ENCODE assay signal across 12 cellular contexts in genomic region chr22:23764931-23765881, GRCh38. TPM values are rescaled to one million over a fixed set of nuclear protein-coding genes. Genes with fewer than 3 reads are reported as not detected.
DNase-seq lines count a peak whose midpoint lies in the region; ATAC-seq, FAIRE-seq and TF ChIP-seq lines count a peak whose summit lies in the region.
"Had no signal": no experiment of that assay in that cellular context is flagged by ENCODE, and none has a peak within 500 bp of the region (broad histone marks: within the 10 kb centered on the region; RNA-seq: fewer than 3 reads in every experiment).

No MANE protein-coding gene starts in this region.

- 0 out of 2 replicates have a peak, but pooled peaks cover 7% of the 10 kb centered on the region for H3K4me1 ChIP-seq in Panc1 (ENCODE audit: control insufficient read depth, insufficient read depth, low read length)
- peaks cover 0 to 29% (median 19%) of the 10 kb centered on the region in 4 experiments; a peak in 6 of 7 replicates for H3K4me1 ChIP-seq in H1 (replicated peaks in 1 of 4; ENCODE audit: control insufficient read depth in 3 of 4, insufficient read depth in 4 of 4, low read length in 3 of 4)
- peaks cover 26 to 34% of the 10 kb centered on the region in 2 donors for H3K4me1 ChIP-seq in gastrocnemius medialis

- peaks cover 13% of the 10 kb centered on the region for H3K27me3 Mint-ChIP-seq in activated naive CD4-positive, alpha-beta T cell treated with anti-CD3 and anti-CD28 coated beads, Interleukin-2, amount 10 ng/mL, durations not matched to agents 7 days and 5 days

- H3K9me3 ChIP-seq in Panc1 (ENCODE audit: control insufficient read depth, insufficient read depth, low read depth, low read length) (no peaks in the 10 kb centered on the region), H1 (ENCODE audit: insufficient read depth in 2 of 2, low read depth in 1 of 2, low read length in 1 of 2) (no peaks in the 10 kb centered on the region), gastrocnemius medialis (no peaks in the 10 kb centered on the region)
- H3K9me3 ChIP-seq: neutrophil had no signal

- H2AK5ac ChIP-seq in H1 (ENCODE audit: low read depth, low read length), result no peak overlapping the region

- peak overlapping the region; percentile 60 for H3K27ac Mint-ChIP-seq in activated naive CD4-positive, alpha-beta T cell treated with anti-CD3 and anti-CD28 coated beads, Interleukin-2, amount 10 ng/mL, durations not matched to agents 7 days and 5 days

- intact Hi-C loops in Panc1 (cut with micrococcal nuclease; ENCODE audit: unreplicated experiment) (no loop called here), gastrocnemius medialis (cut with DNase I; ENCODE audit: low total_unique reads) (loop anchor here (5.0 kb wide), 5 partner anchors 83 to 243 kb away; partner anchors contain the start of gene MIF)

- no peak overlapping the region for H2BK5ac ChIP-seq in H1 (ENCODE audit: low read depth, low read length)

- H2BK20ac ChIP-seq in H1 (ENCODE audit: low read length), result no peak overlapping the region

- H3K4me3 ChIP-seq in Panc1 (ENCODE audit: low read depth in 2 of 2, low read length in 2 of 2) (no peak overlapping the region; a peak in 1 of 4 replicates), H1 (ENCODE audit: extremely low read depth in 1 of 4, insufficient read depth in 2 of 4, low read depth in 3 of 4, low read length in 4 of 4) (no peak overlapping the region), gastrocnemius medialis (peak overlapping the region in 3 of 4 donors; percentile 78 to 94 (median 90))
- H3K4me3 ChIP-seq: coronary artery had no signal

- 93% methylated on average over 9 of the region's 9 CpGs; no CpG with 5 or more reads in 1 of the 2 experiments for WGBS in H1 (ENCODE audit: extremely low coverage in 1 of 2, insufficient coverage in 1 of 2, insufficient read length in 1 of 2, insufficient replicate concordance in 2 of 2, low coverage in 1 of 2, low lambda C conversion rate in 2 of 2, missing lambda C conversion rate in 1 of 2), 2 experiments

- no peak overlapping the region for H3K14ac ChIP-seq in H1 (ENCODE audit: insufficient read length)

- no peaks in the 10 kb centered on the region for H3K79me2 ChIP-seq in H1 (ENCODE audit: control insufficient read depth in 1 of 2, insufficient read depth in 2 of 2, low read length in 2 of 2)

- H4K5ac ChIP-seq in H1 (ENCODE audit: insufficient read length, low read depth, low read length), result no peak overlapping the region

- H2BK15ac ChIP-seq in H1 (ENCODE audit: low read length), result no peak overlapping the region

- no peak overlapping the region for H3K27ac ChIP-seq in Panc1 (ENCODE audit: low read length)
- no peak overlapping the region for H3K27ac ChIP-seq in H1 (ENCODE audit: low read depth, low read length)
- peak overlapping the region; percentile 96 to 100 (median 100) for H3K27ac ChIP-seq in gastrocnemius medialis
- H3K27ac ChIP-seq: coronary artery, neutrophil had no signal

- TF ChIP-seq EP300 in H1 (IDR thresholded peaks at IDR 0.05; ENCODE audit: borderline replicate concordance in 1 of 2, low read depth in 2 of 2, low read length in 2 of 2), result no peak

- no peak for FAIRE-seq in H1 (lab: Jason Lieb, UNC)

- no peaks in the 10 kb centered on the region for H3K27me3 ChIP-seq in Panc1 (ENCODE audit: control insufficient read depth, insufficient read depth, low read length)
- H3K27me3 ChIP-seq in H1 (replicated peaks in 1 of 4; ENCODE audit: control insufficient read depth in 3 of 4, extremely low read depth in 1 of 4, insufficient read depth in 3 of 4, low read length in 3 of 4), result peaks cover 0 to 13% (median 7%) of the 10 kb centered on the region in 4 experiments; a peak in 5 of 7 replicates
- H3K27me3 ChIP-seq in gastrocnemius medialis, result no peaks in the 10 kb centered on the region

- H3K4me1 Mint-ChIP-seq in activated naive CD4-positive, alpha-beta T cell treated with anti-CD3 and anti-CD28 coated beads, Interleukin-2, amount 10 ng/mL, durations not matched to agents 7 days and 5 days, result peaks cover 55% of the 10 kb centered on the region

- no peaks in the 10 kb centered on the region for H3K79me1 ChIP-seq in H1 (ENCODE audit: low read depth, low read length)

- H3K9me3 Mint-ChIP-seq in activated naive CD4-positive, alpha-beta T cell treated with anti-CD3 and anti-CD28 coated beads, Interleukin-2, amount 10 ng/mL, durations not matched to agents 7 days and 5 days, result no peaks in the 10 kb centered on the region

- H3K4me3 Mint-ChIP-seq in activated naive CD4-positive, alpha-beta T cell treated with anti-CD3 and anti-CD28 coated beads, Interleukin-2, amount 10 ng/mL, durations not matched to agents 7 days and 5 days, result peak overlapping the region; percentile 3

- H3K4me2 ChIP-seq in H1 (ENCODE audit: insufficient read depth in 1 of 2, low read depth in 2 of 2, low read length in 2 of 2), result no peak overlapping the region

- peaks cover 0 to 16% of the 10 kb centered on the region in 2 experiments for H4K20me1 ChIP-seq in H1 (replicated peaks in 1 of 2; ENCODE audit: control insufficient read depth in 1 of 2, insufficient read depth in 2 of 2, low read length in 2 of 2)

- peaks cover 11% of the 10 kb centered on the region for H3K23me2 ChIP-seq in H1 (ENCODE audit: low read depth, low read length)

- TF ChIP-seq CTCF in Panc1 (IDR thresholded peaks at IDR 0.05) (no peak), H1 (IDR thresholded peaks at IDR 0.05; ENCODE audit: control extremely low read depth in 1 of 3, insufficient read depth in 1 of 3, low read depth in 1 of 3, low read length in 3 of 3) (no peak), gastrocnemius medialis (IDR thresholded peaks at IDR 0.05 in 4 of 5, conservative IDR thresholded peaks at IDR 0.05 in 1 of 5) (no peak)

- H4K8ac ChIP-seq in H1 (ENCODE audit: extremely low read depth, insufficient read depth, low read length), result peak overlapping the region; percentile 75; the same call in 1 of the 2 replicates

- no peak overlapping the region for H2BK120ac ChIP-seq in H1 (replicated peaks; ENCODE audit: low read depth, low read length)

- no peak overlapping the region for H3K23ac ChIP-seq in H1 (ENCODE audit: insufficient read length)

- H2AFZ ChIP-seq in H1 (ENCODE audit: low read length), result no peak overlapping the region

- DNase-seq in activated naive CD4-positive, alpha-beta T cell treated with anti-CD3 and anti-CD28 coated beads, Interleukin-2, amount 10 ng/mL, durations not matched to agents 7 days and 5 days, result no peak
- no peak for DNase-seq in activated naive CD4-positive, alpha-beta T cell treated with anti-CD3 and anti-CD28 coated beads, Interleukin-2, amount 50 U/mL, for 16 hours
- DNase-seq in Panc1 (ENCODE audit: low read depth, low spot score), result no peak
- DNase-seq in H1 (ENCODE audit: low read depth in 1 of 2, low spot score in 2 of 2), result peak in 1 of 2 experiments; percentile 42
- peak in 1 of 2 donors; percentile 66 for DNase-seq in gastrocnemius medialis
- DNase-seq in G401 (ENCODE audit: low spot score), result no peak
- DNase-seq in NCI-H748 (lab: John Stamatoyannopoulos, UW; ENCODE audit: unreplicated experiment), result no peak

- H3K4ac ChIP-seq in H1 (replicated peaks; ENCODE audit: insufficient read length, low read depth, low read length), result no peak overlapping the region

- ATAC-seq in Panc1 (no peak), gastrocnemius medialis (no peak), GM21529 (IDR thresholded peaks at IDR 0.05; ENCODE audit: unreplicated experiment) (no peak)

- CTCF ChIA-PET in activated naive CD4-positive, alpha-beta T cell treated with anti-CD3 and anti-CD28 coated beads, Interleukin-2, amount 10 ng/mL, durations not matched to agents 7 days and 5 days (lab: Charles Lee), result interaction anchor here (0.7 to 2.5 kb wide), 2 partner anchors 48 to 137 kb away, joined by 3 to 8 read pairs; no protein-coding TSS in a partner anchor
- CTCF ChIA-PET in Panc1 (lab: Charles Lee) (no interaction called here), H1 (lab: Charles Lee; ENCODE audit: partially characterized antibody) (interaction anchor here (0.9 to 9.6 kb wide), 5 partner anchors 10 to 85 kb away, joined by 3 to 73 read pairs (median 5); no protein-coding TSS in a partner anchor)

- no peak overlapping the region for H2BK12ac ChIP-seq in H1 (ENCODE audit: low read depth, low read length)

- no peak overlapping the region for H3K18ac ChIP-seq in H1 (ENCODE audit: extremely low read depth, low read length)

- TF ChIP-seq POLR2A in H1 (IDR thresholded peaks at IDR 0.05; ENCODE audit: control extremely low read depth in 1 of 2, low read depth in 2 of 2, low read length in 2 of 2) (no peak), gastrocnemius medialis (IDR thresholded peaks at IDR 0.05) (no peak)

- no peak overlapping the region for H3K9ac ChIP-seq in H1 (replicated peaks in 1 of 4; ENCODE audit: extremely low read depth in 1 of 4, low read depth in 3 of 4, low read length in 3 of 4)

- in situ Hi-C loops in Panc1 (cut with HindIII; ENCODE audit: low pct_unique_long_range_greater_than_20kb, low sequenced_read_pairs), result no loop called here
- in situ Hi-C loops in gastrocnemius medialis (cut with MboI; ENCODE audit: low sequenced_read_pairs in 4 of 4), result no loop called here
- in situ Hi-C loops in G401 (cut with HindIII; ENCODE audit: low sequenced_read_pairs), result no loop called here

- H4K91ac ChIP-seq in H1 (replicated peaks; ENCODE audit: insufficient read length, low read length), result no peak overlapping the region

- no peak overlapping the region for H3K56ac ChIP-seq in H1 (replicated peaks; ENCODE audit: insufficient read length, low read depth, low read length)

- H3K36me3 ChIP-seq in Panc1 (ENCODE audit: control insufficient read depth, insufficient read depth, low read length) (no peaks in the 10 kb centered on the region; the same call in 1 of the 2 replicates), H1 (ENCODE audit: control insufficient read depth in 2 of 4, insufficient read depth in 4 of 4, low read length in 3 of 4) (no peaks in the 10 kb centered on the region), gastrocnemius medialis (no peaks in the 10 kb centered on the region)
- H3K36me3 ChIP-seq: neutrophil had no signal

- POLR2A ChIA-PET in Panc1 (lab: Charles Lee) (no interaction called here), H1 (lab: Charles Lee; ENCODE audit: partially characterized antibody) (interaction anchor here (0.9 to 4.5 kb wide), 6 partner anchors 10 to 206 kb away, joined by 3 to 22 read pairs (median 7); partner anchors contain the start of genes SMARCB1, VPREB3 and ZNF70)

- TF ChIP-seq RAD21 in H1 (IDR thresholded peaks at IDR 0.05 in 1 of 2, conservative IDR thresholded peaks at IDR 0.05 in 1 of 2; ENCODE audit: low read depth in 2 of 2, low read length in 2 of 2), result no peak

- peaks cover 12% of the 10 kb centered on the region for H3K36me3 Mint-ChIP-seq in activated naive CD4-positive, alpha-beta T cell treated with anti-CD3 and anti-CD28 coated beads, Interleukin-2, amount 10 ng/mL, durations not matched to agents 7 days and 5 days

- TSS peak; percentile 44 for BruUV-seq in Panc1 (replicated peaks; lab: Mats Ljungman, UMichigan)

RNA-seq across cellular contexts. Expression of gene C22orf15, which starts 2.4 kb away (rescaled TPM):
- total RNA-seq in Panc1 (2021; ENCODE audit: unreplicated experiment) (not detected), gastrocnemius medialis (not detected)
- polyA plus RNA-seq in Panc1 (2012; ENCODE audit: insufficient read length), result not detected
- 2.3 and 4.9 TPM in 2 replicates for total RNA-seq in H1 (2021; fragmentation: NEBNext Ultra II Directional; extraction: Animal tissue kit (Norgen Biotek cat#: 25700))
- polyA plus RNA-seq in H1 (2011; rRNA removed), result 4.2 and 6.9 TPM in 2 replicates
- 7.1 TPM for polyA plus RNA-seq in H1 (2011; cell fraction: cytosol; rRNA removed)
- polyA plus RNA-seq in H1 (2011; cell fraction: nucleus; rRNA removed), result 19.9 TPM
- 3.1 to 5.6 TPM (median 4.3 TPM) in 4 replicates for polyA plus RNA-seq in H1 (2012, experiment 1 of 2)
- 4.1 TPM for polyA plus RNA-seq in H1 (2012, experiment 2 of 2)
- polyA plus RNA-seq in H1 (2013, experiment 1 of 2), result 2.6 TPM
- polyA plus RNA-seq in H1 (2013, experiment 2 of 2), result 3.1 TPM
- 1.3 and 2.0 TPM in 2 replicates for polyA minus RNA-seq in H1 (2011; rRNA and poly(A)+ RNA removed)
- polyA minus RNA-seq in H1 (2011; cell fraction: cytosol; rRNA and poly(A)+ RNA removed), result not detected
- polyA minus RNA-seq in H1 (2011; cell fraction: nucleus; rRNA and poly(A)+ RNA removed), result 2.2 TPM
- not detected in 2 replicates for total RNA-seq in G401 (2014; rRNA removed; shearing (Covaris generic))
- total RNA-seq: M059J, RPMI7951 had no signal

RNA-seq across cellular contexts. Expression of gene CHCHD10, which starts 2.6 kb away (rescaled TPM):
- 84.4 TPM for total RNA-seq in Panc1 (2021; ENCODE audit: unreplicated experiment)
- 144 TPM for polyA plus RNA-seq in Panc1 (2012; ENCODE audit: insufficient read length)
- total RNA-seq in H1 (2021; fragmentation: NEBNext Ultra II Directional; extraction: Animal tissue kit (Norgen Biotek cat#: 25700)), result 94.5 and 104 TPM in 2 replicates
- 58.3 and 109 TPM in 2 replicates for polyA plus RNA-seq in H1 (2011; rRNA removed)
- polyA plus RNA-seq in H1 (2011; cell fraction: cytosol; rRNA removed), result 40.4 TPM
- 99.4 TPM for polyA plus RNA-seq in H1 (2011; cell fraction: nucleus; rRNA removed)
- polyA plus RNA-seq in H1 (2012, experiment 1 of 2), result 92.7 to 174 TPM (median 154 TPM) in 4 replicates
- polyA plus RNA-seq in H1 (2012, experiment 2 of 2), result 107 TPM
- polyA plus RNA-seq in H1 (2013, experiment 1 of 2), result 237 TPM
- polyA plus RNA-seq in H1 (2013, experiment 2 of 2), result 229 TPM
- polyA minus RNA-seq in H1 (2011; rRNA and poly(A)+ RNA removed), result 30.5 and 40.0 TPM in 2 replicates
- polyA minus RNA-seq in H1 (2011; cell fraction: cytosol; rRNA and poly(A)+ RNA removed), result 61.1 TPM
- polyA minus RNA-seq in H1 (2011; cell fraction: nucleus; rRNA and poly(A)+ RNA removed), result 35.8 TPM
- 100 to 1,000 TPM; 157 to 290 (median 181) TPM for total RNA-seq in gastrocnemius medialis
- not detected in 2 replicates for total RNA-seq in G401 (2014; rRNA removed; shearing (Covaris generic))

RNA-seq across cellular contexts. Expression of gene MMP11, which starts 7.4 kb away (rescaled TPM):
- total RNA-seq in Panc1 (2021; ENCODE audit: unreplicated experiment) (3.0 TPM), gastrocnemius medialis (1 to 10 TPM in 2 of 4 donors, under 1 TPM in 1, not detected in 1; 0.91 to 3.6 (median 1.4) TPM)
- 6.2 TPM for polyA plus RNA-seq in Panc1 (2012; ENCODE audit: insufficient read length)
- 9.6 and 10.2 TPM in 2 replicates for total RNA-seq in H1 (2021; fragmentation: NEBNext Ultra II Directional; extraction: Animal tissue kit (Norgen Biotek cat#: 25700))
- 18.3 and 29.7 TPM in 2 replicates for polyA plus RNA-seq in H1 (2011; rRNA removed)
- polyA plus RNA-seq in H1 (2011; cell fraction: cytosol; rRNA removed), result 18.5 TPM
- polyA plus RNA-seq in H1 (2011; cell fraction: nucleus; rRNA removed), result 34.3 TPM
- polyA plus RNA-seq in H1 (2012, experiment 1 of 2), result 5.6 to 13.4 TPM (median 10.3 TPM) in 4 replicates
- polyA plus RNA-seq in H1 (2012, experiment 2 of 2), result 9.7 TPM
- 7.1 TPM for polyA plus RNA-seq in H1 (2013, experiment 1 of 2)
- polyA plus RNA-seq in H1 (2013, experiment 2 of 2), result 7.1 TPM
- 11.1 and 12.8 TPM in 2 replicates for polyA minus RNA-seq in H1 (2011; rRNA and poly(A)+ RNA removed)
- polyA minus RNA-seq in H1 (2011; cell fraction: cytosol; rRNA and poly(A)+ RNA removed), result 6.0 TPM
- polyA minus RNA-seq in H1 (2011; cell fraction: nucleus; rRNA and poly(A)+ RNA removed), result 9.4 TPM
- total RNA-seq in G401 (2014; rRNA removed; shearing (Covaris generic)), result not detected in 2 replicates

RNA-seq across cellular contexts. Expression of gene VPREB3, which starts 11.0 kb away (rescaled TPM):
- total RNA-seq in Panc1 (2021; ENCODE audit: unreplicated experiment) (not detected), gastrocnemius medialis (1 to 10 TPM in 1 of 4 donors, not detected in 3; 1.1 TPM)
- 0.50 TPM for polyA plus RNA-seq in Panc1 (2012; ENCODE audit: insufficient read length)
- total RNA-seq in H1 (2021; fragmentation: NEBNext Ultra II Directional; extraction: Animal tissue kit (Norgen Biotek cat#: 25700)), result 0.52 and 0.77 TPM in 2 replicates
- polyA plus RNA-seq in H1 (2011; rRNA removed), result 4.0 and 4.6 TPM in 2 replicates
- 1.8 TPM for polyA plus RNA-seq in H1 (2011; cell fraction: cytosol; rRNA removed)
- polyA plus RNA-seq in H1 (2011; cell fraction: nucleus; rRNA removed), result 1.6 TPM
- 0.51 to 1.8 TPM (median 0.82 TPM) in 3 of 4 replicates, not detected in the other for polyA plus RNA-seq in H1 (2012, experiment 1 of 2)
- polyA plus RNA-seq in H1 (2012, experiment 2 of 2), result 1.7 TPM
- 0.99 TPM for polyA plus RNA-seq in H1 (2013, experiment 1 of 2)
- polyA plus RNA-seq in H1 (2013, experiment 2 of 2), result 1.3 TPM
- 0.98 and 1.1 TPM in 2 replicates for polyA minus RNA-seq in H1 (2011; rRNA and poly(A)+ RNA removed)
- polyA minus RNA-seq in H1 (2011; cell fraction: cytosol; rRNA and poly(A)+ RNA removed), result 2.9 TPM
- polyA minus RNA-seq in H1 (2011; cell fraction: nucleus; rRNA and poly(A)+ RNA removed), result 2.1 TPM
- total RNA-seq in G401 (2014; rRNA removed; shearing (Covaris generic)), result not detected in 2 replicates
- total RNA-seq: M059J, RPMI7951 had no signal

RNA-seq across cellular contexts. Expression of gene ZNF70, which starts 14.3 kb away (rescaled TPM):
- 3.2 TPM for total RNA-seq in Panc1 (2021; ENCODE audit: unreplicated experiment)
- 0.59 TPM for polyA plus RNA-seq in Panc1 (2012; ENCODE audit: insufficient read length)
- total RNA-seq in H1 (2021; fragmentation: NEBNext Ultra II Directional; extraction: Animal tissue kit (Norgen Biotek cat#: 25700)), result 2.6 and 3.2 TPM in 2 replicates
- 1.1 and 1.2 TPM in 2 replicates for polyA plus RNA-seq in H1 (2011; rRNA removed)
- polyA plus RNA-seq in H1 (2011; cell fraction: cytosol; rRNA removed), result 0.89 TPM
- 2.0 TPM for polyA plus RNA-seq in H1 (2011; cell fraction: nucleus; rRNA removed)
- 1.2 to 1.7 TPM (median 1.3 TPM) in 4 replicates for polyA plus RNA-seq in H1 (2012, experiment 1 of 2)
- polyA plus RNA-seq in H1 (2012, experiment 2 of 2), result 1.00 TPM
- polyA plus RNA-seq in H1 (2013, experiment 1 of 2), result 1.6 TPM
- polyA plus RNA-seq in H1 (2013, experiment 2 of 2), result 1.5 TPM
- 2.6 and 2.7 TPM in 2 replicates for polyA minus RNA-seq in H1 (2011; rRNA and poly(A)+ RNA removed)
- polyA minus RNA-seq in H1 (2011; cell fraction: cytosol; rRNA and poly(A)+ RNA removed), result 1.5 TPM
- 2.0 TPM for polyA minus RNA-seq in H1 (2011; cell fraction: nucleus; rRNA and poly(A)+ RNA removed)
- total RNA-seq in gastrocnemius medialis, result 1 to 10 TPM; 3.1 to 6.3 (median 4.2) TPM
- total RNA-seq in G401 (2014; rRNA removed; shearing (Covaris generic)), result not detected in 2 replicates

Comparison
In these comparisons a context has a peak if more than half of its experiments do, and no peak if none do; other contexts are left out.
1. H3K27ac ChIP-seq: peak in gastrocnemius medialis (4 of 4); none in Panc1 (single experiment) and H1 (single experiment).
2. H3K4me3 ChIP-seq: peak in gastrocnemius medialis (3 of 4); none in Panc1 (0 of 2) and H1 (0 of 4).
3. RNA of gene CHCHD10, which starts 2.6 kb away (total RNA-seq): 157 to 290 TPM in gastrocnemius medialis, 94.5 to 104 TPM in H1 and 84.4 TPM in Panc1 (single experiment); not detected in G401; every median in the first group is over 10 times any median in the second.